1 cellular context compared by ENCODE assay signal in genomic region chr9:114324492-114324891, GRCh38.
TF ChIP-seq lines count a peak whose summit lies in the region.

No MANE protein-coding gene starts in this region.

TF ChIP-seq in HCT116, 20 proteins besides CTCF, POLR2A, EP300 and RAD21 (continued from another document):
- no peak for TF ChIP-seq POLR2AphosphoS5 (IDR thresholded peaks at IDR 0.05; ENCODE audit: low read depth, low read length)
- no peak for TF ChIP-seq MAX (IDR thresholded peaks at IDR 0.05)
- TF ChIP-seq CEBPB (IDR thresholded peaks at IDR 0.05; ENCODE audit: low read depth), result no peak
- no peak for TF ChIP-seq SP1 (IDR thresholded peaks at IDR 0.05; ENCODE audit: low read depth)
- no peak for TF ChIP-seq REST (IDR thresholded peaks at IDR 0.05; ENCODE audit: low read depth)
- TF ChIP-seq ATF3 (IDR thresholded peaks at IDR 0.05), result no peak
- no peak for TF ChIP-seq CBX3 (IDR thresholded peaks at IDR 0.05; ENCODE audit: low read depth)
- TF ChIP-seq ELF1 (IDR thresholded peaks at IDR 0.05; ENCODE audit: borderline replicate concordance, low read depth), result no peak
- TF ChIP-seq JUND (IDR thresholded peaks at IDR 0.05), result no peak
- TF ChIP-seq SRF (IDR thresholded peaks at IDR 0.05; ENCODE audit: low read depth), result no peak
- no peak for TF ChIP-seq ZBTB33 (IDR thresholded peaks at IDR 0.05; ENCODE audit: extremely low read depth, insufficient replicate concordance, low read length)
- no peak for TF ChIP-seq EZH2phosphoT487 (IDR thresholded peaks at IDR 0.05; ENCODE audit: borderline replicate concordance)
- no peak for TF ChIP-seq ZFX (IDR thresholded peaks at IDR 0.05)
- no peak for TF ChIP-seq SIN3A (IDR thresholded peaks at IDR 0.05; ENCODE audit: low read depth)
- no peak for TF ChIP-seq EGR1 (IDR thresholded peaks at IDR 0.05; ENCODE audit: low read depth)
